14 cellular contexts compared by ENCODE assay signal in genomic region chr17:38691154-38691553, GRCh38. TPM values are rescaled to one million over a fixed set of nuclear protein-coding genes. Genes with fewer than 3 reads are reported as not detected.
A peak's percentile ranks its signal among the peaks of the same experiment; 100 is the strongest.
DNase-seq lines count a peak whose midpoint lies in the region; ATAC-seq, FAIRE-seq and TF ChIP-seq lines count a peak whose summit lies in the region.
"Had no signal": no experiment of that assay in that cellular context is flagged by ENCODE, and none has a peak within 500 bp of the region (broad histone marks: within the 10 kb centered on the region; RNA-seq: fewer than 3 reads in every experiment).

No MANE protein-coding gene starts in this region.

- TF ChIP-seq CTCF in H9 (conservative IDR thresholded peaks at IDR 0.05) = no peak
- no peak for TF ChIP-seq CTCF in K562 (IDR thresholded peaks at IDR 0.05 in 2 of 3, conservative IDR thresholded peaks at IDR 0.05 in 1 of 3; ENCODE audit: insufficient read depth in 2 of 3, low read depth in 1 of 3, low read length in 3 of 3)
- no peak for TF ChIP-seq CTCF in sigmoid colon (IDR thresholded peaks at IDR 0.05)

- H3K79me2 ChIP-seq in H9 (ENCODE audit: insufficient read depth, low read length) = no peaks in the 10 kb centered on the region
- no peaks in the 10 kb centered on the region for H3K79me2 ChIP-seq in K562 (ENCODE audit: control insufficient read depth, insufficient read depth, low read length)

- H3K27ac ChIP-seq in BLaER1 (no peak overlapping the region), H9 (ENCODE audit: insufficient read length, low read depth, low read length) (no peak overlapping the region), K562 (ENCODE audit: extremely low read depth, low read depth, low read length) (no peak overlapping the region), sigmoid colon (peak overlapping the region in 2 of 4 donors; percentile 21 to 96)

- no peaks in the 10 kb centered on the region for H3K36me3 ChIP-seq in BLaER1
- H3K36me3 ChIP-seq in K562 (ENCODE audit: control insufficient read depth, insufficient read depth, low read length) = no peaks in the 10 kb centered on the region
- no peaks in the 10 kb centered on the region for H3K36me3 ChIP-seq in sigmoid colon

- H4K5ac ChIP-seq in H9 (ENCODE audit: insufficient read length, low read depth, low read length) = no peak overlapping the region

- H2BK12ac ChIP-seq in H9 (ENCODE audit: insufficient read length, low read depth, low read length) = no peak overlapping the region

- no peak overlapping the region for H2BK15ac ChIP-seq in H9 (ENCODE audit: low read depth, low read length)

- H3K9me1 ChIP-seq in K562 (ENCODE audit: control insufficient read depth, insufficient read depth, low read length) = no peaks in the 10 kb centered on the region

- no peaks in the 10 kb centered on the region for H3K9me3 ChIP-seq in BLaER1
- no peaks in the 10 kb centered on the region for H3K9me3 ChIP-seq in H9 (ENCODE audit: control insufficient read depth, low read depth, low read length)
- no peaks in the 10 kb centered on the region for H3K9me3 ChIP-seq in K562 (replicated peaks; ENCODE audit: control insufficient read depth, insufficient read depth, low read depth, low read length)
- no peaks in the 10 kb centered on the region for H3K9me3 ChIP-seq in sigmoid colon

- H2AFZ ChIP-seq in H9 (ENCODE audit: low read length) (no peak overlapping the region), K562 (ENCODE audit: low read depth, low read length) (peak overlapping the region; percentile 47)
- H2AFZ ChIP-seq: GM23338 had no signal

- no peak overlapping the region for H4K8ac ChIP-seq in H9 (replicated peaks; ENCODE audit: insufficient read length, low read depth, low read length)

- H3T11ph ChIP-seq in H9 (ENCODE audit: low read length) = no peak overlapping the region

- H3K23me2 ChIP-seq in H9 (ENCODE audit: insufficient read length, low read depth, low read length, poor library complexity, severe bottlenecking) = no peaks in the 10 kb centered on the region

- no peak overlapping the region for H3K18ac ChIP-seq in H9 (ENCODE audit: insufficient read length, low read depth, low read length)

- H3K79me1 ChIP-seq in H9 (ENCODE audit: insufficient read depth, low read depth, low read length, poor library complexity, severe bottlenecking) = no peaks in the 10 kb centered on the region

- no peaks in the 10 kb centered on the region for H3K27me3 ChIP-seq in BLaER1
- H3K27me3 ChIP-seq in H9 (ENCODE audit: insufficient read depth, low read length) = no peaks in the 10 kb centered on the region; the same call in 1 of the 2 replicates
- H3K27me3 ChIP-seq in K562 (ENCODE audit: control insufficient read depth in 2 of 2, insufficient read depth in 2 of 2, low read length in 2 of 2) = no peaks in the 10 kb centered on the region
- H3K27me3 ChIP-seq in sigmoid colon = no peaks in the 10 kb centered on the region

- H4K20me1 ChIP-seq in BLaER1 = no peaks in the 10 kb centered on the region
- no peaks in the 10 kb centered on the region for H4K20me1 ChIP-seq in H9 (ENCODE audit: control insufficient read depth, insufficient read depth, insufficient read length)
- no peaks in the 10 kb centered on the region for H4K20me1 ChIP-seq in K562 (replicated peaks; ENCODE audit: control insufficient read depth, insufficient read depth, low read length)

- FAIRE-seq in K562 (lab: Jason Lieb, UNC) = no peak
- FAIRE-seq in GM19239 (lab: Jason Lieb, UNC) = no peak
- FAIRE-seq: A204.1 had no signal

- TF ChIP-seq POLR2A in K562 (conservative IDR thresholded peaks at IDR 0.05) (no peak), sigmoid colon (IDR thresholded peaks at IDR 0.05) (no peak)

- no peak for TF ChIP-seq RAD21 in K562 (CRISPR knock-in tag; conservative IDR thresholded peaks at IDR 0.05 in 1 of 2, IDR thresholded peaks at IDR 0.05 in 1 of 2)

- H3K4me3 Mint-ChIP-seq in H9 = no peak overlapping the region
- no peak overlapping the region for H3K4me3 Mint-ChIP-seq in activated CD8-positive, alpha-beta T cell treated with anti-CD3 and anti-CD28 coated beads, Interleukin-2, amount 10 ng/mL, durations not matched to agents 7 days and 5 days
- H3K4me3 Mint-ChIP-seq: B cell; CD14-positive monocyte; CD8-positive, alpha-beta memory T cell; GM23338 had no signal

- H3K4ac ChIP-seq in H9 (ENCODE audit: low read depth, low read length) = no peak overlapping the region

- H2BK20ac ChIP-seq in H9 (ENCODE audit: low read depth, low read length, poor library complexity, severe bottlenecking) = no peak overlapping the region

- H3K9ac ChIP-seq in BLaER1 (no peak overlapping the region), H9 (ENCODE audit: extremely low read depth, insufficient read length, low read length) (no peak overlapping the region), K562 (ENCODE audit: insufficient read depth in 1 of 2, low read depth in 2 of 2, low read length in 2 of 2) (peak overlapping the region in 1 of 2 experiments; percentile 41; a peak in 1 of 4 replicates)

- intact Hi-C loops in K562 (cut with micrococcal nuclease) = no loop called here
- intact Hi-C loops in sigmoid colon (cut with DNase I) = loop anchor here (5.0 kb wide), 1 partner anchor 41 kb away; the partner anchor contains the start of gene CISD3

- peak; percentile 32 for ATAC-seq in K562
- no peak for ATAC-seq in activated CD8-positive, alpha-beta T cell treated with anti-CD3 and anti-CD28 coated beads, Interleukin-2, amount 10 ng/mL, durations not matched to agents 7 days and 5 days
- ATAC-seq: GM23338 had no signal

- no peaks in the 10 kb centered on the region for H3K9me3 Mint-ChIP-seq in H9
- H3K9me3 Mint-ChIP-seq in activated CD8-positive, alpha-beta T cell treated with anti-CD3 and anti-CD28 coated beads, Interleukin-2, amount 10 ng/mL, durations not matched to agents 7 days and 5 days (ENCODE audit: insufficient read depth) = no peaks in the 10 kb centered on the region
- H3K9me3 Mint-ChIP-seq: GM23338 had no signal

- H3K4me1 ChIP-seq in BLaER1 (peaks cover 21% of the 10 kb centered on the region), H9 (ENCODE audit: insufficient read depth, low read length) (no peaks in the 10 kb centered on the region), K562 (replicated peaks in 1 of 2; ENCODE audit: control insufficient read depth in 2 of 2, insufficient read depth in 2 of 2, low read length in 2 of 2) (peaks cover 0 to 18% of the 10 kb centered on the region in 2 experiments; a peak in 2 of 5 replicates), sigmoid colon (peaks cover 0 to 25% (median 18%) of the 10 kb centered on the region in 4 donors)

- no peak overlapping the region for H3K27ac Mint-ChIP-seq in H9
- H3K27ac Mint-ChIP-seq in activated CD8-positive, alpha-beta T cell treated with anti-CD3 and anti-CD28 coated beads, Interleukin-2, amount 10 ng/mL, durations not matched to agents 7 days and 5 days = no peak overlapping the region
- H3K27ac Mint-ChIP-seq: B cell, GM23338 had no signal

- peaks cover 72% of the 10 kb centered on the region for H3K27me3 Mint-ChIP-seq in H9 (ENCODE audit: low read depth)
- H3K27me3 Mint-ChIP-seq in activated CD8-positive, alpha-beta T cell treated with anti-CD3 and anti-CD28 coated beads, Interleukin-2, amount 10 ng/mL, durations not matched to agents 7 days and 5 days (ENCODE audit: low read depth) = peaks cover 5% of the 10 kb centered on the region

- TF ChIP-seq EP300 in K562 (IDR thresholded peaks at IDR 0.05; ENCODE audit: low read length) (no peak), sigmoid colon (IDR thresholded peaks at IDR 0.05) (no peak)

- H3K4me3 ChIP-seq in BLaER1 (no peak overlapping the region), K562 (no peak overlapping the region), sigmoid colon (no peak overlapping the region)
- H3K4me3 ChIP-seq: GM23338 had no signal

- POLR2A ChIA-PET in K562 (lab: Yijun Ruan, JAX) = interaction anchor here (0.8 to 2.5 kb wide), 4 partner anchors 9 to 19 kb away, joined by 3 to 6 read pairs (median 5); partner anchors contain the start of gene MLLT6
- POLR2A ChIA-PET in activated CD8-positive, alpha-beta T cell treated with anti-CD3 and anti-CD28 coated beads, Interleukin-2, amount 10 ng/mL, durations not matched to agents 7 days and 5 days (lab: Charles Lee) = interaction anchor here (1.3 to 7.9 kb wide), 2 partner anchors 10 to 14 kb away, joined by 5 to 36 read pairs; partner anchors contain the start of gene MLLT6

- H3K4me2 ChIP-seq in BLaER1 (peak overlapping the region; percentile 43), H9 (ENCODE audit: insufficient read depth, insufficient read length, low read length) (no peak overlapping the region), K562 (ENCODE audit: insufficient read depth, low read length) (no peak overlapping the region)
- H3K4me2 ChIP-seq: GM23338 had no signal

- H3K56ac ChIP-seq in H9 (ENCODE audit: insufficient read length, low read depth, low read length) = no peak overlapping the region

- in situ Hi-C loops in K562 (cut with MboI) = no loop called here

- H3K36me3 Mint-ChIP-seq in H9 (ENCODE audit: insufficient read depth in 1 of 3, low read depth in 3 of 3) = no peaks in the 10 kb centered on the region
- H3K36me3 Mint-ChIP-seq in activated CD8-positive, alpha-beta T cell treated with anti-CD3 and anti-CD28 coated beads, Interleukin-2, amount 10 ng/mL, durations not matched to agents 7 days and 5 days (ENCODE audit: low read depth) = no peaks in the 10 kb centered on the region
- H3K36me3 Mint-ChIP-seq: CD14-positive monocyte; CD8-positive, alpha-beta memory T cell had no signal

- H2BK120ac ChIP-seq in H9 (ENCODE audit: low read depth, low read length, poor library complexity, severe bottlenecking) = no peak overlapping the region

- no peak overlapping the region for H3K23ac ChIP-seq in H9 (ENCODE audit: insufficient read length, low read depth, low read length)

- BruUV-seq in K562 (replicated peaks; lab: Mats Ljungman, UMichigan) = no TSS peak

- H4K91ac ChIP-seq in H9 (ENCODE audit: insufficient read length, low read depth, low read length) = no peak overlapping the region

- DNase-seq in H9 (peak; percentile 32), K562 (ENCODE audit: extremely low read depth in 1 of 4, low spot score in 3 of 4) (no peak), left kidney (ENCODE audit: low read depth, low spot score) (peak; percentile 32), foreskin melanocyte (no peak), GM19239 (ENCODE audit: insufficient read length, low spot score) (no peak), sigmoid colon (no peak)
- DNase-seq in activated CD8-positive, alpha-beta T cell treated with anti-CD3 and anti-CD28 coated beads, Interleukin-2, amount 10 ng/mL, durations not matched to agents 7 days and 5 days = no peak
- DNase-seq: CD8-positive, alpha-beta memory T cell; H7 had no signal

- H3K14ac ChIP-seq in H9 (ENCODE audit: insufficient read depth, low read length) = no peak overlapping the region

- no peak overlapping the region for H2BK5ac ChIP-seq in H9 (ENCODE audit: insufficient read length, low read length)

- no CpG with 5 or more reads among the region's 4 CpGs for WGBS in H9 (ENCODE audit: extremely low coverage, insufficient read length, low lambda C conversion rate)
- 44% methylated on average over 2 of the region's 4 CpGs for WGBS in K562 (ENCODE audit: insufficient coverage, low coverage, missing lambda C conversion rate)
- WGBS in sigmoid colon, 2 donors = 85 to 90% methylated on average over 4 of the region's 4 CpGs

- no peak overlapping the region for H2AK5ac ChIP-seq in H9 (ENCODE audit: insufficient read length, low read length)

- peaks cover 10 to 15% of the 10 kb centered on the region in 2 experiments for H3K4me1 Mint-ChIP-seq in H9
- H3K4me1 Mint-ChIP-seq in activated CD8-positive, alpha-beta T cell treated with anti-CD3 and anti-CD28 coated beads, Interleukin-2, amount 10 ng/mL, durations not matched to agents 7 days and 5 days (ENCODE audit: low read depth) = peaks cover 6% of the 10 kb centered on the region
- H3K4me1 Mint-ChIP-seq: B cell; CD8-positive, alpha-beta memory T cell had no signal

- CTCF ChIA-PET in K562 (lab: Yijun Ruan, JAX; ENCODE audit: low intra/inter-chr PET ratio) = no interaction called here
- CTCF ChIA-PET in activated CD8-positive, alpha-beta T cell treated with anti-CD3 and anti-CD28 coated beads, Interleukin-2, amount 10 ng/mL, durations not matched to agents 7 days and 5 days (lab: Charles Lee) = interaction anchor here (1.0 to 4.2 kb wide), 3 partner anchors 14 to 44 kb away, joined by 3 to 13 read pairs (median 12); no protein-coding TSS in a partner anchor

RNA-seq across cellular contexts. Expression of gene MLLT6, which starts 13.9 kb away (rescaled TPM):
- total RNA-seq in H9 (2021) (25.1 and 26.4 TPM in 2 replicates), K562 (2014; rRNA removed) (31.4 and 34.9 TPM in 2 replicates), K562 (2014; rRNA removed; fragmentation: Illumina TruSeq; extraction: Trizol) (17.4 and 18.4 TPM in 2 replicates), K562 (2015; rRNA removed; fragmentation: Illumina TruSeq; extraction: Trizol) (22.7 and 23.6 TPM in 2 replicates), K562 (2021) (61.3 and 71.7 TPM in 2 replicates), sigmoid colon (10 to 100 TPM; 48.9 to 90.3 (median 69.9) TPM)
- 330 and 658 TPM in 2 replicates for total RNA-seq in K562 (2011; cell fraction: chromatin; rRNA removed; ENCODE audit: low replicate concordance)
- total RNA-seq in K562 (2011; cell fraction: nucleolus; rRNA removed) = 248 and 270 TPM in 2 replicates
- total RNA-seq in K562 (2011; cell fraction: nucleoplasm; rRNA removed) = 297 and 366 TPM in 2 replicates
- polyA plus RNA-seq in K562 (2011; rRNA removed) (30.0 and 30.6 TPM in 2 replicates), K562 (2014; fragmentation: Illumina TruSeq; extraction: Trizol) (30.2 and 33.4 TPM in 2 replicates), K562 (2014; fragmentation: Nextera tagmentation; extraction: Ambion mirVana) (1 to 10 TPM; 3.1 to 3.4 TPM), K562 (2014; rRNA removed) (47.8 and 55.0 TPM in 2 replicates), sigmoid colon (10 to 100 TPM; 15.3 to 86.5 (median 16.2) TPM)
- polyA plus RNA-seq in K562 (2011; cell fraction: cytosol; rRNA removed) = 11.8 and 25.6 TPM in 2 replicates
- polyA plus RNA-seq in K562 (2011; cell fraction: nucleus; rRNA removed) = 127 and 214 TPM in 2 replicates
- polyA plus RNA-seq in K562 (2012) = 36.2 and 46.8 TPM in 2 replicates
- polyA minus RNA-seq in K562 (2011; rRNA and poly(A)+ RNA removed) = 20.1 and 32.9 TPM in 2 replicates
- polyA minus RNA-seq in K562 (2011; cell fraction: cytosol; rRNA and poly(A)+ RNA removed) = 13.9 and 19.0 TPM in 2 replicates
- polyA minus RNA-seq in K562 (2011; cell fraction: nucleus; rRNA and poly(A)+ RNA removed) = 52.0 and 68.0 TPM in 2 replicates
- 100 to 1,000 TPM; 211 to 219 TPM for total RNA-seq in activated CD8-positive, alpha-beta T cell treated with anti-CD3 and anti-CD28 coated beads, Interleukin-2, amount 10 ng/mL, durations not matched to agents 7 days and 5 days

RNA-seq across cellular contexts. Expression of gene EPOP, which starts 16.4 kb away (rescaled TPM):
- total RNA-seq in H9 (2021) (5.9 and 6.1 TPM in 2 replicates), K562 (2014; rRNA removed) (5.9 and 7.3 TPM in 2 replicates), K562 (2014; rRNA removed; fragmentation: Illumina TruSeq; extraction: Trizol) (4.3 and 4.6 TPM in 2 replicates), K562 (2015; rRNA removed; fragmentation: Illumina TruSeq; extraction: Trizol) (3.7 and 3.8 TPM in 2 replicates), K562 (2021) (9.4 and 10.6 TPM in 2 replicates), sigmoid colon (1 to 10 TPM in 2 of 4 donors, under 1 TPM in 2; 0.36 to 2.8 (median 1.3) TPM)
- 1.5 and 3.4 TPM in 2 replicates for total RNA-seq in K562 (2011; cell fraction: chromatin; rRNA removed; ENCODE audit: low replicate concordance)
- total RNA-seq in K562 (2011; cell fraction: nucleolus; rRNA removed) = 3.6 and 4.3 TPM in 2 replicates
- total RNA-seq in K562 (2011; cell fraction: nucleoplasm; rRNA removed) = 2.3 and 3.1 TPM in 2 replicates
- polyA plus RNA-seq in K562 (2011; rRNA removed) (1.3 and 3.0 TPM in 2 replicates), K562 (2014; fragmentation: Illumina TruSeq; extraction: Trizol) (4.3 and 4.7 TPM in 2 replicates), K562 (2014; fragmentation: Nextera tagmentation; extraction: Ambion mirVana) (under 1 TPM; 0.41 to 0.62 TPM), K562 (2014; rRNA removed) (5.0 and 5.2 TPM in 2 replicates), sigmoid colon (1 to 10 TPM in 1 of 3 donors, not detected in 2; 2.4 TPM)
- 1.4 and 5.8 TPM in 2 replicates for polyA plus RNA-seq in K562 (2011; cell fraction: cytosol; rRNA removed)
- polyA plus RNA-seq in K562 (2011; cell fraction: nucleus; rRNA removed) = 1.4 and 3.2 TPM in 2 replicates
- polyA plus RNA-seq in K562 (2012) = 2.6 and 6.0 TPM in 2 replicates
- polyA minus RNA-seq in K562 (2011; rRNA and poly(A)+ RNA removed) = 2.1 and 3.9 TPM in 2 replicates
- polyA minus RNA-seq in K562 (2011; cell fraction: cytosol; rRNA and poly(A)+ RNA removed) = 2.0 and 4.8 TPM in 2 replicates
- 1.8 and 2.3 TPM in 2 replicates for polyA minus RNA-seq in K562 (2011; cell fraction: nucleus; rRNA and poly(A)+ RNA removed)
- total RNA-seq in activated CD8-positive, alpha-beta T cell treated with anti-CD3 and anti-CD28 coated beads, Interleukin-2, amount 10 ng/mL, durations not matched to agents 7 days and 5 days = 10 to 100 TPM; 11.4 to 11.6 TPM
- polyA plus RNA-seq: CD14-positive monocyte had no signal

RNA-seq across cellular contexts. Expression of gene CISD3, which starts 39.0 kb away (rescaled TPM):
- total RNA-seq in H9 (2021) = 10.7 and 11.2 TPM in 2 replicates
- total RNA-seq in K562 (2011; cell fraction: chromatin; rRNA removed; ENCODE audit: low replicate concordance) = 5.3 and 11.2 TPM in 2 replicates
- total RNA-seq in K562 (2011; cell fraction: nucleolus; rRNA removed) = 8.9 and 9.2 TPM in 2 replicates
- 10.9 and 12.7 TPM in 2 replicates for total RNA-seq in K562 (2011; cell fraction: nucleoplasm; rRNA removed)
- total RNA-seq in K562 (2014; rRNA removed) = 21.7 and 29.6 TPM in 2 replicates
- 7.2 and 11.7 TPM in 2 replicates for total RNA-seq in K562 (2014; rRNA removed; fragmentation: Illumina TruSeq; extraction: Trizol)
- total RNA-seq in K562 (2015; rRNA removed; fragmentation: Illumina TruSeq; extraction: Trizol) = 15.6 and 15.7 TPM in 2 replicates
- 60.7 and 78.7 TPM in 2 replicates for total RNA-seq in K562 (2021)
- polyA plus RNA-seq in K562 (2011; rRNA removed) = 13.0 and 20.5 TPM in 2 replicates
- 7.8 and 30.3 TPM in 2 replicates for polyA plus RNA-seq in K562 (2011; cell fraction: cytosol; rRNA removed)
- 6.0 and 11.9 TPM in 2 replicates for polyA plus RNA-seq in K562 (2011; cell fraction: nucleus; rRNA removed)
- polyA plus RNA-seq in K562 (2012) = 25.2 and 31.6 TPM in 2 replicates
- 15.0 and 29.4 TPM in 2 replicates for polyA plus RNA-seq in K562 (2014; fragmentation: Illumina TruSeq; extraction: Trizol)
- polyA plus RNA-seq in K562 (2014; fragmentation: Nextera tagmentation; extraction: Ambion mirVana) = 10 to 100 TPM in 1 of 2 experiments, 1 to 10 TPM in 1; 5.0 to 10.7 TPM
- 38.9 and 57.5 TPM in 2 replicates for polyA plus RNA-seq in K562 (2014; rRNA removed)
- 2.4 and 3.5 TPM in 2 replicates for polyA minus RNA-seq in K562 (2011; rRNA and poly(A)+ RNA removed)
- polyA minus RNA-seq in K562 (2011; cell fraction: cytosol; rRNA and poly(A)+ RNA removed) = 4.8 and 12.4 TPM in 2 replicates
- 2.6 and 3.9 TPM in 2 replicates for polyA minus RNA-seq in K562 (2011; cell fraction: nucleus; rRNA and poly(A)+ RNA removed)
- total RNA-seq in activated CD8-positive, alpha-beta T cell treated with anti-CD3 and anti-CD28 coated beads, Interleukin-2, amount 10 ng/mL, durations not matched to agents 7 days and 5 days = 10 to 100 TPM; 48.2 to 56.1 TPM
- 10 to 100 TPM in 3 of 4 donors, 1 to 10 TPM in 1; 9.2 to 19.3 (median 14.6) TPM for total RNA-seq in sigmoid colon
- polyA plus RNA-seq in sigmoid colon = 100 to 1,000 TPM; 104 to 115 (median 108) TPM

RNA-seq across cellular contexts. Expression of gene PCGF2, which starts 57.0 kb away (rescaled TPM):
- total RNA-seq in H9 (2021) (106 and 116 TPM in 2 replicates), K562 (2014; rRNA removed) (6.6 and 8.3 TPM in 2 replicates), K562 (2014; rRNA removed; fragmentation: Illumina TruSeq; extraction: Trizol) (3.0 and 3.7 TPM in 2 replicates), K562 (2015; rRNA removed; fragmentation: Illumina TruSeq; extraction: Trizol) (4.0 and 5.1 TPM in 2 replicates), K562 (2021) (33.4 and 33.7 TPM in 2 replicates), sigmoid colon (1 to 10 TPM; 4.3 to 8.9 (median 5.6) TPM)
- 12.2 and 22.3 TPM in 2 replicates for total RNA-seq in K562 (2011; cell fraction: chromatin; rRNA removed; ENCODE audit: low replicate concordance)
- total RNA-seq in K562 (2011; cell fraction: nucleolus; rRNA removed) = 14.2 and 14.7 TPM in 2 replicates
- total RNA-seq in K562 (2011; cell fraction: nucleoplasm; rRNA removed) = 12.9 and 19.9 TPM in 2 replicates
- polyA plus RNA-seq in K562 (2011; rRNA removed) (5.9 and 7.0 TPM in 2 replicates), K562 (2014; fragmentation: Illumina TruSeq; extraction: Trizol) (14.0 and 17.8 TPM in 2 replicates), K562 (2014; fragmentation: Nextera tagmentation; extraction: Ambion mirVana) (1 to 10 TPM; 1.3 to 1.4 TPM), K562 (2014; rRNA removed) (17.1 and 20.3 TPM in 2 replicates), sigmoid colon (10 to 100 TPM; 19.6 to 32.6 (median 22.8) TPM)
- polyA plus RNA-seq in K562 (2011; cell fraction: cytosol; rRNA removed) = 7.1 and 19.3 TPM in 2 replicates
- 12.9 and 33.2 TPM in 2 replicates for polyA plus RNA-seq in K562 (2011; cell fraction: nucleus; rRNA removed)
- polyA plus RNA-seq in K562 (2012) = 22.2 and 28.1 TPM in 2 replicates
- 4.2 and 5.7 TPM in 2 replicates for polyA minus RNA-seq in K562 (2011; rRNA and poly(A)+ RNA removed)
- 12.4 and 18.0 TPM in 2 replicates for polyA minus RNA-seq in K562 (2011; cell fraction: cytosol; rRNA and poly(A)+ RNA removed)
- polyA minus RNA-seq in K562 (2011; cell fraction: nucleus; rRNA and poly(A)+ RNA removed) = 3.0 and 5.5 TPM in 2 replicates
- under 1 TPM; 0.63 to 0.70 TPM for total RNA-seq in activated CD8-positive, alpha-beta T cell treated with anti-CD3 and anti-CD28 coated beads, Interleukin-2, amount 10 ng/mL, durations not matched to agents 7 days and 5 days
- total RNA-seq: B cell had no signal
- polyA plus RNA-seq: CD14-positive monocyte had no signal

Comparison
In these comparisons a context has a peak if more than half of its experiments do, and no peak if none do; other contexts are left out.
1. DNase-seq: peak in H9 (single experiment) and left kidney (single experiment); none in K562 (0 of 4), foreskin melanocyte (single experiment), activated CD8-positive, alpha-beta T cell treated with anti-CD3 and anti-CD28 coated beads, Interleukin-2, amount 10 ng/mL, durations not matched to agents 7 days and 5 days (single experiment), GM19239 (single experiment) and sigmoid colon (single experiment).